ENCODE assay signal across 8 cellular contexts in the genomic region with DNA sequence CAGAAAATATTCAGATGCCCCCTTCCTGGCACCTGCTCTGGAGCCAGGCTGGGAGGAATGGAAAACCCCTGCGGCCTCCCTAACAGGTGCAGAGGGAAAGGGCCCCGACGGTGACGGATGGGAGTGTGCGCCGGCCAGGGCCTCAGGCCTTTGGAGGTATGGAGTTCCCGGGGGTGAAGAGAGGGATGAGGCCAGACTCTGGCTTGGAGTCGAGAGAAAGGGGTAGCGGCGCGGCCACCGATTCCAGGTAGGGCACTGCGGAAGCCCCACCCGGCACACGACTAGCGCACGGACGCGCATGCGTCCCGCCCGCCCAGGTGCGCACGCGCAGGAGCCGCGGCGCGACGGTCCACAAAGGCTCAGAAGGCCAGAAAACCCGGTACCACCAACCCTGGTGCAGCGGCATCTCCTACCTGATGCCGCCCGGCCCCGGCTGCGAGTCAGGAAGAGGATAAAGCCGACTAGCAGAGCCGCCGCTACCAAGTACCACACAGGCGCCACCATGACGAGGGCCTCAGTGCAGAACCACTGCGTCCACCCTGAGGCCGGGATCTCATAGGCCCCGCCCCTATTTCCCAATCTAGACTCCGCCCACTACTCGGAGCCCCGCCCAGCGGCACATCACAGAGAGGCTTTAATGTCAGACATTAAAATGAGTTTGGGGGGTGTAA.
DNase-seq lines count a peak whose midpoint lies in the region; ATAC-seq lines count a peak whose summit lies in the region.

DDRGK1 (minus strand) TSS at position 559 of the 671 bp plus-strand sequence; CDS start at position 504, 55 bp downstream.

- DNase-seq in CD1c-positive myeloid dendritic cell (ENCODE audit: extremely low spot score) (peak; percentile 92), memory B cell (ENCODE audit: low spot score in 2 of 2) (peak; percentile 91)
- peak; percentile 84 for DNase-seq in NK-92 treated with Interleukin-12 subunit alpha and Interleukin-12 subunit beta, amount 100 ng/mL, for 24 hours (lab: John Stamatoyannopoulos, UW)
- peak; percentile 98 for DNase-seq in activated CD8-positive, alpha-beta memory T cell treated with anti-CD3 and anti-CD28 coated beads for 24 hours
- DNase-seq in effector memory CD4-positive, alpha-beta T cell = peak; percentile 82 to 84 (median 83)
- DNase-seq in stimulated activated CD8-positive, alpha-beta memory T cell treated with anti-CD3 and anti-CD28 coated beads, Interleukin-12 subunit alpha, Interleukin-12 subunit beta, amount 100 ng/mL, for 1 hour (ENCODE audit: low read depth) = peak; percentile 82

- peak within 1 kb of the TSS; percentile 80 for H3K4me3 ChIP-seq in effector memory CD4-positive, alpha-beta T cell (ENCODE audit: insufficient read depth, low read depth, low read length, poor library complexity, severe bottlenecking)

- H3K4me3 Mint-ChIP-seq in memory B cell = peak within 1 kb of the TSS; percentile 95

- H3K9me3 Mint-ChIP-seq in memory B cell = no peaks in the 10 kb centered on the region

- H3K27me3 Mint-ChIP-seq in memory B cell = no peaks in the 10 kb centered on the region

- no peaks in the 10 kb centered on the region for H3K27me3 ChIP-seq in effector memory CD4-positive, alpha-beta T cell (replicated peaks; ENCODE audit: control insufficient read depth, insufficient read depth, low read length, poor library complexity, severe bottlenecking)

- no peaks in the 10 kb centered on the region for H3K9me3 ChIP-seq in effector memory CD4-positive, alpha-beta T cell (ENCODE audit: control insufficient read depth, low read length)

- H3K36me3 ChIP-seq in effector memory CD4-positive, alpha-beta T cell (ENCODE audit: control insufficient read depth, insufficient read depth, low read length) = peaks cover 12% of the 10 kb centered on the region

- ATAC-seq in GM19397 (IDR thresholded peaks at IDR 0.05; ENCODE audit: unreplicated experiment) (peak; percentile 85), HG03571 (IDR thresholded peaks at IDR 0.05; ENCODE audit: unreplicated experiment) (peak; percentile 69), memory B cell (ENCODE audit: low read depth) (peak; percentile 87)

- peaks cover 12% of the 10 kb centered on the region for H3K36me3 Mint-ChIP-seq in memory B cell

- peaks cover 13% of the 10 kb centered on the region for H3K4me1 Mint-ChIP-seq in memory B cell

- H3K27ac ChIP-seq in effector memory CD4-positive, alpha-beta T cell (ENCODE audit: insufficient read depth, low read length, poor library complexity, severe bottlenecking) = peak within 1 kb of the TSS; percentile 81

- peak within 1 kb of the TSS; percentile 94 for H3K27ac Mint-ChIP-seq in memory B cell

- peaks cover 11% of the 10 kb centered on the region for H3K4me1 ChIP-seq in effector memory CD4-positive, alpha-beta T cell (ENCODE audit: control insufficient read depth, insufficient read depth, low read length, poor library complexity, severe bottlenecking)

Comparison
In these comparisons a context has a peak if more than half of its experiments do, and no peak if none do; other contexts are left out.
1. Peak in every context shown above with its lines: DNase-seq, ATAC-seq, H3K4me3 ChIP-seq and H3K27ac ChIP-seq.